Comparison of ENCODE assay signal across 15 cellular contexts in the genomic region with DNA sequence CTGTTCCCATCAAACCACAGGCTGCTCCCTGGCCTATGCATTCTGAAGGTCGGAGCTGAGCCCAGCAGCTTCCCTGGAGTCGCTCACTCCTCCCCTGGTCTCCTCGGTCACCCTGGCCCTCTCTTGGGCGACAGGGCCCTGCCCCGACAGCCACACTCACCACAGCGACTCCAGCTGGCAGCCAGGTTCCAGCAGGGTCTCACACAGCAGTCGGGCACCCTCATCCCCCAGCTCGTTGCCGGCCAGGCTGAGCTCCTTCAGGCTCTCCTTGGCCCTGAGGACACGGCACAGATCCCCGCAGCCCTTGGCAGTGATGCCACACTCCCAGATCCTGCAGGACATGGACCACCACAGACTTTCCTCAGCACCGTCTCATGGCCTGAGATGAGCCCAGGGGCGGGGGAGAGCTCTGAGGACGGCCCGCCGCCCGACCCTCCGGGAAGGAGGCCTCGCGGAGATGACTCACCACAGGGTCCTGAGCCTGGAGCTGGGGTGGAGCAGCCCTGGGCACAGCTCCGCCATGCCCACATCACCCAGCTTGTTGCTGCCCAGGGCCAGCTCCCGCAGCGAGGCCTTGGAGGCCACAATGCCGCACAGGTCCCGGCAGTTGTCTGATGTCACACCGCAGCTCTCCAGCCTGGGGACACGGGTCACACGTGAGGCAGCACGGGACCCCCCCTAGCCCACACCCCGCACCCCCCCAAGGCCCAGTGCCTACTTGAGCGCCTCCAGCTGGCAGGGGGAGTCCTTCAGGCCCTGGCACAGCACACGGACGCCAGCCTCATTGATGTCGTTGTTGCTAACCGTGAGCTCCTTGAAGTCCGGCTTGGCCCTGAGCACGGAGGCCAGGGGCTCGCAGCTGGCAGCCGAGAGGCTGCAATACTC. TPM values are rescaled to one million over a fixed set of nuclear protein-coding genes. Genes with fewer than 3 reads are reported as not detected.
DNase-seq lines count a peak whose midpoint lies in the region; ATAC-seq, FAIRE-seq and TF ChIP-seq lines count a peak whose summit lies in the region.
"Had no signal": no experiment of that assay in that cellular context is flagged by ENCODE, and none has a peak within 500 bp of the region (broad histone marks: within the 10 kb centered on the region; RNA-seq: fewer than 3 reads in every experiment).

No MANE protein-coding gene starts in this region.

- ATAC-seq in Right ventricle myocardium inferior, result no peak
- ATAC-seq in Right ventricle myocardium superior (ENCODE audit: poor library complexity), result no peak
- ATAC-seq: activated CD4-positive, alpha-beta T cell treated with anti-CD3 and anti-CD28 coated beads for 36 hours; body of pancreas had no signal

- H3K4me3 ChIP-seq in endothelial cell of umbilical vein (replicated peaks in 1 of 3; ENCODE audit: insufficient read depth in 1 of 3, low read depth in 1 of 3, low read length in 3 of 3) (no peak overlapping the region), coronary artery (no peak overlapping the region)
- H3K4me3 ChIP-seq: body of pancreas, esophagus squamous epithelium had no signal

- no peak overlapping the region for H3K4me2 ChIP-seq in endothelial cell of umbilical vein (ENCODE audit: insufficient read depth, low read length)

- FAIRE-seq in endothelial cell of umbilical vein (lab: Jason Lieb, UNC), result no peak
- FAIRE-seq: islet of Langerhans had no signal

- H3K9me3 ChIP-seq in endothelial cell of umbilical vein (replicated peaks; ENCODE audit: control insufficient read depth, insufficient read depth, low read length), result no peaks in the 10 kb centered on the region
- H3K9me3 ChIP-seq: body of pancreas, esophagus squamous epithelium had no signal

- CTCF ChIA-PET in endothelial cell of umbilical vein (lab: Charles Lee), result no interaction called here

- no peak for TF ChIP-seq POLR2A in endothelial cell of umbilical vein (IDR thresholded peaks at IDR 0.05; ENCODE audit: low read depth, low read length)

- no peaks in the 10 kb centered on the region for H3K27me3 ChIP-seq in endothelial cell of umbilical vein (ENCODE audit: control insufficient read depth in 2 of 2, insufficient read depth in 2 of 2, low read length in 2 of 2)
- H3K27me3 ChIP-seq: body of pancreas, esophagus squamous epithelium had no signal

- dilution Hi-C loops in endothelial cell of umbilical vein (cut with MboI; ENCODE audit: extremely low pct_ligation_motif_present, low sequenced_read_pairs), result no loop called here

- no peak overlapping the region for H3K9ac ChIP-seq in endothelial cell of umbilical vein (replicated peaks; ENCODE audit: extremely low read depth, insufficient read depth, low read length)

- no peak overlapping the region for H3K27ac ChIP-seq in endothelial cell of umbilical vein (ENCODE audit: insufficient read depth, low read depth, low read length)
- H3K27ac ChIP-seq in temporal lobe (ENCODE audit: low read depth, low read length), result peak overlapping the region; percentile 98
- H3K27ac ChIP-seq in coronary artery, result no peak overlapping the region
- H3K27ac ChIP-seq: body of pancreas had no signal

- no peaks in the 10 kb centered on the region for H4K20me1 ChIP-seq in endothelial cell of umbilical vein (replicated peaks; ENCODE audit: control insufficient read depth, extremely low read depth, insufficient read depth, low read length)

- H3K4me1 ChIP-seq in endothelial cell of umbilical vein (ENCODE audit: control insufficient read depth, extremely low read depth, insufficient read depth, low read length), result peaks cover under 1% of the 10 kb centered on the region

- peaks cover 3 to 61% of the 10 kb centered on the region in 2 experiments for H3K36me3 ChIP-seq in endothelial cell of umbilical vein (ENCODE audit: control insufficient read depth in 2 of 2, extremely low read depth in 1 of 2, insufficient read depth in 2 of 2, low read length in 2 of 2)

- TF ChIP-seq CTCF in endothelial cell of umbilical vein (IDR thresholded peaks at IDR 0.05; ENCODE audit: extremely low read depth in 1 of 2, insufficient read depth in 1 of 2, low read depth in 1 of 2, low read length in 2 of 2), result no peak
- no peak for TF ChIP-seq CTCF in coronary artery (IDR thresholded peaks at IDR 0.05)

- no peak overlapping the region for H2AFZ ChIP-seq in endothelial cell of umbilical vein (ENCODE audit: low read depth, low read length)

- POLR2A ChIA-PET in endothelial cell of umbilical vein (lab: Charles Lee), result interaction anchor here (0.5 kb wide), 1 partner anchor 33 kb away, joined by 4 read pairs; no protein-coding TSS in a partner anchor

- intact Hi-C loops in Right ventricle myocardium inferior (cut with DNase I) (loop anchor here (5.0 kb wide), 1 partner anchor 41 kb away; no protein-coding TSS in a partner anchor), Right ventricle myocardium superior (cut with DNase I) (no loop called here), endothelial cell of umbilical vein (cut with micrococcal nuclease) (no loop called here)

- DNase-seq in Right ventricle myocardium inferior (ENCODE audit: missing footprints) (peak; percentile 61), Right ventricle myocardium superior (no peak), endothelial cell of umbilical vein (ENCODE audit: low read depth, low spot score) (no peak), NCI-H146 (lab: John Stamatoyannopoulos, UW) (no peak), coronary artery (ENCODE audit: low spot score) (no peak)
- DNase-seq: activated CD4-positive, alpha-beta T cell treated with anti-CD3 and anti-CD28 coated beads for 36 hours; activated naive CD4-positive, alpha-beta T cell treated with anti-CD3 and anti-CD28 coated beads, Interleukin-2, amount 10 ng/mL, durations not matched to agents 7 days and 5 days; body of pancreas; CD4-positive, alpha-beta memory T cell; esophagus squamous epithelium; NCI-H2107; NCI-H526 had no signal

- peaks cover 2% of the 10 kb centered on the region for H3K79me2 ChIP-seq in endothelial cell of umbilical vein (ENCODE audit: control insufficient read depth, insufficient read depth, low read length)

- no peaks in the 10 kb centered on the region for H3K9me1 ChIP-seq in endothelial cell of umbilical vein (replicated peaks; ENCODE audit: control insufficient read depth, extremely low read depth, insufficient read depth, low read length)

- TSS peak; percentile 11 for BruUV-seq in endothelial cell of umbilical vein (replicated peaks; lab: Mats Ljungman, UMichigan)

RNA-seq across cellular contexts. Expression of a gene that starts 8.5 kb away (rescaled TPM):
- 190 TPM for total RNA-seq in Right ventricle myocardium inferior
- 171 TPM for total RNA-seq in Right ventricle myocardium superior
- total RNA-seq in endothelial cell of umbilical vein, result 143 and 144 TPM in 2 replicates
- 198 and 276 TPM in 2 replicates for polyA plus RNA-seq in endothelial cell of umbilical vein
- polyA plus RNA-seq in endothelial cell of umbilical vein (2011; cell fraction: cytosol; rRNA removed), result 113 and 158 TPM in 2 replicates
- 133 and 164 TPM in 2 replicates for polyA plus RNA-seq in endothelial cell of umbilical vein (2011; cell fraction: nucleus; rRNA removed)
- polyA plus RNA-seq in endothelial cell of umbilical vein (2012), result 131 and 195 TPM in 2 replicates
- polyA minus RNA-seq in endothelial cell of umbilical vein, result 102 and 123 TPM in 2 replicates
- 64.9 TPM for polyA minus RNA-seq in endothelial cell of umbilical vein (2011; cell fraction: cytosol; rRNA and poly(A)+ RNA removed)
- polyA minus RNA-seq in endothelial cell of umbilical vein (2011; cell fraction: nucleus; rRNA and poly(A)+ RNA removed), result 31.1 and 63.8 TPM in 2 replicates
- total RNA-seq in temporal lobe, result 35.7 TPM

RNA-seq across cellular contexts. Expression of a gene that starts 36.8 kb away (rescaled TPM):
- total RNA-seq in Right ventricle myocardium inferior, result 57.5 TPM
- total RNA-seq in Right ventricle myocardium superior, result 60.5 TPM
- total RNA-seq in endothelial cell of umbilical vein, result 103 TPM in 2 replicates
- polyA plus RNA-seq in endothelial cell of umbilical vein, result 105 and 109 TPM in 2 replicates
- 127 and 138 TPM in 2 replicates for polyA plus RNA-seq in endothelial cell of umbilical vein (2011; cell fraction: cytosol; rRNA removed)
- polyA plus RNA-seq in endothelial cell of umbilical vein (2011; cell fraction: nucleus; rRNA removed), result 92.5 and 103 TPM in 2 replicates
- 125 and 149 TPM in 2 replicates for polyA plus RNA-seq in endothelial cell of umbilical vein (2012)
- polyA minus RNA-seq in endothelial cell of umbilical vein, result 64.3 and 71.5 TPM in 2 replicates
- polyA minus RNA-seq in endothelial cell of umbilical vein (2011; cell fraction: cytosol; rRNA and poly(A)+ RNA removed), result 30.1 TPM
- polyA minus RNA-seq in endothelial cell of umbilical vein (2011; cell fraction: nucleus; rRNA and poly(A)+ RNA removed), result 10.0 and 19.0 TPM in 2 replicates
- total RNA-seq in temporal lobe, result 35.7 TPM

RNA-seq across cellular contexts. Expression of a gene that starts 38.8 kb away (rescaled TPM):
- total RNA-seq in Right ventricle myocardium inferior, result 0.16 TPM
- total RNA-seq in Right ventricle myocardium superior, result 0.13 TPM
- total RNA-seq in endothelial cell of umbilical vein, result 0.55 and 0.90 TPM in 2 replicates
- 0.47 and 0.64 TPM in 2 replicates for polyA plus RNA-seq in endothelial cell of umbilical vein
- polyA plus RNA-seq in endothelial cell of umbilical vein (2011; cell fraction: cytosol; rRNA removed), result 0.21 and 0.34 TPM in 2 replicates
- 1.7 and 2.3 TPM in 2 replicates for polyA plus RNA-seq in endothelial cell of umbilical vein (2011; cell fraction: nucleus; rRNA removed)
- polyA plus RNA-seq in endothelial cell of umbilical vein (2012), result 0.24 and 0.76 TPM in 2 replicates
- polyA minus RNA-seq in endothelial cell of umbilical vein, result 0.34 and 0.40 TPM in 2 replicates
- polyA minus RNA-seq in endothelial cell of umbilical vein (2011; cell fraction: cytosol; rRNA and poly(A)+ RNA removed), result 0.72 TPM
- 0.29 and 1.2 TPM in 2 replicates for polyA minus RNA-seq in endothelial cell of umbilical vein (2011; cell fraction: nucleus; rRNA and poly(A)+ RNA removed)
- total RNA-seq in temporal lobe, result 0.98 TPM

RNA-seq across cellular contexts. Expression of a gene that starts 48.5 kb away (rescaled TPM):
- total RNA-seq in Right ventricle myocardium inferior (27.8 TPM), Right ventricle myocardium superior (25.5 TPM), endothelial cell of umbilical vein (41.4 and 44.2 TPM in 2 replicates), temporal lobe (18.2 TPM)
- 46.8 and 60.8 TPM in 2 replicates for polyA plus RNA-seq in endothelial cell of umbilical vein
- polyA plus RNA-seq in endothelial cell of umbilical vein (2011; cell fraction: cytosol; rRNA removed), result 25.5 and 29.4 TPM in 2 replicates
- 97.3 and 123 TPM in 2 replicates for polyA plus RNA-seq in endothelial cell of umbilical vein (2011; cell fraction: nucleus; rRNA removed)
- 30.6 and 40.9 TPM in 2 replicates for polyA plus RNA-seq in endothelial cell of umbilical vein (2012)
- polyA minus RNA-seq in endothelial cell of umbilical vein, result 36.8 and 48.9 TPM in 2 replicates
- 20.9 TPM for polyA minus RNA-seq in endothelial cell of umbilical vein (2011; cell fraction: cytosol; rRNA and poly(A)+ RNA removed)
- 30.5 and 43.9 TPM in 2 replicates for polyA minus RNA-seq in endothelial cell of umbilical vein (2011; cell fraction: nucleus; rRNA and poly(A)+ RNA removed)

RNA-seq across cellular contexts. Expression of a gene that starts 56.7 kb away (rescaled TPM):
- total RNA-seq in Right ventricle myocardium inferior (0.41 TPM), Right ventricle myocardium superior (0.08 TPM), endothelial cell of umbilical vein (0.12 TPM in 1 of 2 replicates, not detected in the other), temporal lobe (not detected)
- 0.23 and 0.32 TPM in 2 replicates for polyA plus RNA-seq in endothelial cell of umbilical vein
- 0.03 TPM in 1 of 2 replicates, not detected in the other for polyA plus RNA-seq in endothelial cell of umbilical vein (2011; cell fraction: cytosol; rRNA removed)
- polyA plus RNA-seq in endothelial cell of umbilical vein (2011; cell fraction: nucleus; rRNA removed), result 0.80 and 2.0 TPM in 2 replicates
- polyA plus RNA-seq in endothelial cell of umbilical vein (2012), result 0.08 and 0.18 TPM in 2 replicates
- 0.47 TPM in 1 of 2 replicates, not detected in the other for polyA minus RNA-seq in endothelial cell of umbilical vein
- not detected for polyA minus RNA-seq in endothelial cell of umbilical vein (2011; cell fraction: cytosol; rRNA and poly(A)+ RNA removed)
- 0.43 TPM in 1 of 2 replicates, not detected in the other for polyA minus RNA-seq in endothelial cell of umbilical vein (2011; cell fraction: nucleus; rRNA and poly(A)+ RNA removed)
- polyA plus RNA-seq: neural cell had no signal
